ENCODE assay signal across 1 cellular context in the genomic region with DNA sequence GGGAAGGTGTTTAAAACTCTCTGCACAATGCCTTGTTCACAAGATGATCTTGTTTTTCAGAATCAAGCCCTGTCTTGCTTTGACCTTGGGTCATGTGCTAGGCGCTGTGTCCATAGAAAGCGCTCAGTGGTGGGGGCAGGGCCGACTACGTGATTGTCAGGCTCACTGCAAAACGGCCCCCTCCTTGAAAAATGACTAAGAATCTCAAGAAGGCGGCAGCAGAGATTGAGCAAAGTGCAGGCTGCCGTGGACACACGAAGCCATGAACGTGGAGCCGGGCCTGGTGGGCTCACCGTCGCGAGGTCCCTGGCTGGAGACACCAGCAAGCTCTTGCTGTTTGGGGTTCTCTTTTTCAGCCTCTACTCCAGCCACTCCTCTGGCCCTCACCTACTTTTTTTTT.
TF ChIP-seq lines count a peak whose summit lies in the region.

No MANE protein-coding gene starts in this region.

TF ChIP-seq in GM23338, 12 proteins besides CTCF, POLR2A, EP300 and RAD21 (continued from another document):
- TF ChIP-seq, protein P1, sequence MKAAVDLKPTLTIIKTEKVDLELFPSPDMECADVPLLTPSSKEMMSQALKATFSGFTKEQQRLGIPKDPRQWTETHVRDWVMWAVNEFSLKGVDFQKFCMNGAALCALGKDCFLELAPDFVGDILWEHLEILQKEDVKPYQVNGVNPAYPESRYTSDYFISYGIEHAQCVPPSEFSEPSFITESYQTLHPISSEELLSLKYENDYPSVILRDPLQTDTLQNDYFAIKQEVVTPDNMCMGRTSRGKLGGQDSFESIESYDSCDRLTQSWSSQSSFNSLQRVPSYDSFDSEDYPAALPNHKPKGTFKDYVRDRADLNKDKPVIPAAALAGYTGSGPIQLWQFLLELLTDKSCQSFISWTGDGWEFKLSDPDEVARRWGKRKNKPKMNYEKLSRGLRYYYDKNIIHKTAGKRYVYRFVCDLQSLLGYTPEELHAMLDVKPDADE (IDR thresholded peaks at IDR 0.05): no peak
- TF ChIP-seq, protein P2, sequence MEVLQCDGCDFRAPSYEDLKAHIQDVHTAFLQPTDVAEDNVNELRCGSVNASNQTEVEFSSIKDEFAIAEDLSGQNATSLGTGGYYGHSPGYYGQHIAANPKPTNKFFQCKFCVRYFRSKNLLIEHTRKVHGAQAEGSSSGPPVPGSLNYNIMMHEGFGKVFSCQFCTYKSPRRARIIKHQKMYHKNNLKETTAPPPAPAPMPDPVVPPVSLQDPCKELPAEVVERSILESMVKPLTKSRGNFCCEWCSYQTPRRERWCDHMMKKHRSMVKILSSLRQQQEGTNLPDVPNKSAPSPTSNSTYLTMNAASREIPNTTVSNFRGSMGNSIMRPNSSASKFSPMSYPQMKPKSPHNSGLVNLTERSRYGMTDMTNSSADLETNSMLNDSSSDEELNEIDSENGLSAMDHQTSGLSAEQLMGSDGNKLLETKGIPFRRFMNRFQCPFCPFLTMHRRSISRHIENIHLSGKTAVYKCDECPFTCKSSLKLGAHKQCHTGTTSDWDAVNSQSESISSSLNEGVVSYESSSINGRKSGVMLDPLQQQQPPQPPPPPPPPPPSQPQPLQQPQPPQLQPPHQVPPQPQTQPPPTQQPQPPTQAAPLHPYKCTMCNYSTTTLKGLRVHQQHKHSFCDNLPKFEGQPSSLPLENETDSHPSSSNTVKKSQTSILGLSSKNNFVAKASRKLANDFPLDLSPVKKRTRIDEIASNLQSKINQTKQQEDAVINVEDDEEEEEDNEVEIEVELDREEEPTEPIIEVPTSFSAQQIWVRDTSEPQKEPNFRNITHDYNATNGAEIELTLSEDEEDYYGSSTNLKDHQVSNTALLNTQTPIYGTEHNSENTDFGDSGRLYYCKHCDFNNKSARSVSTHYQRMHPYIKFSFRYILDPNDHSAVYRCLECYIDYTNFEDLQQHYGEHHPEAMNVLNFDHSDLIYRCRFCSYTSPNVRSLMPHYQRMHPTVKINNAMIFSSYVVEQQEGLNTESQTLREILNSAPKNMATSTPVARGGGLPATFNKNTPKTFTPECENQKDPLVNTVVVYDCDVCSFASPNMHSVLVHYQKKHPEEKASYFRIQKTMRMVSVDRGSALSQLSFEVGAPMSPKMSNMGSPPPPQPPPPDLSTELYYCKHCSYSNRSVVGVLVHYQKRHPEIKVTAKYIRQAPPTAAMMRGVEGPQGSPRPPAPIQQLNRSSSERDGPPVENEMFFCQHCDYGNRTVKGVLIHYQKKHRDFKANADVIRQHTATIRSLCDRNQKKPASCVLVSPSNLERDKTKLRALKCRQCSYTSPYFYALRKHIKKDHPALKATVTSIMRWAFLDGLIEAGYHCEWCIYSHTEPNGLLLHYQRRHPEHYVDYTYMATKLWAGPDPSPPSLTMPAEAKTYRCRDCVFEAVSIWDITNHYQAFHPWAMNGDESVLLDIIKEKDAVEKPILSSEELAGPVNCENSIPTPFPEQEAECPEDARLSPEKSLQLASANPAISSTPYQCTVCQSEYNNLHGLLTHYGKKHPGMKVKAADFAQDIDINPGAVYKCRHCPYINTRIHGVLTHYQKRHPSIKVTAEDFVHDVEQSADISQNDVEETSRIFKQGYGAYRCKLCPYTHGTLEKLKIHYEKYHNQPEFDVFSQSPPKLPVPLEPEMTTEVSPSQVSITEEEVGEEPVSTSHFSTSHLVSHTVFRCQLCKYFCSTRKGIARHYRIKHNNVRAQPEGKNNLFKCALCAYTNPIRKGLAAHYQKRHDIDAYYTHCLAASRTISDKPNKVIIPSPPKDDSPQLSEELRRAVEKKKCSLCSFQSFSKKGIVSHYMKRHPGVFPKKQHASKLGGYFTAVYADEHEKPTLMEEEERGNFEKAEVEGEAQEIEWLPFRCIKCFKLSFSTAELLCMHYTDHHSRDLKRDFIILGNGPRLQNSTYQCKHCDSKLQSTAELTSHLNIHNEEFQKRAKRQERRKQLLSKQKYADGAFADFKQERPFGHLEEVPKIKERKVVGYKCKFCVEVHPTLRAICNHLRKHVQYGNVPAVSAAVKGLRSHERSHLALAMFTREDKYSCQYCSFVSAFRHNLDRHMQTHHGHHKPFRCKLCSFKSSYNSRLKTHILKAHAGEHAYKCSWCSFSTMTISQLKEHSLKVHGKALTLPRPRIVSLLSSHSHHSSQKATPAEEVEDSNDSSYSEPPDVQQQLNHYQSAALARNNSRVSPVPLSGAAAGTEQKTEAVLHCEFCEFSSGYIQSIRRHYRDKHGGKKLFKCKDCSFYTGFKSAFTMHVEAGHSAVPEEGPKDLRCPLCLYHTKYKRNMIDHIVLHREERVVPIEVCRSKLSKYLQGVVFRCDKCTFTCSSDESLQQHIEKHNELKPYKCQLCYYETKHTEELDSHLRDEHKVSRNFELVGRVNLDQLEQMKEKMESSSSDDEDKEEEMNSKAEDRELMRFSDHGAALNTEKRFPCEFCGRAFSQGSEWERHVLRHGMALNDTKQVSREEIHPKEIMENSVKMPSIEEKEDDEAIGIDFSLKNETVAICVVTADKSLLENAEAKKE (CRISPR knock-in tag; IDR thresholded peaks at IDR 0.05): no peak
- TF ChIP-seq ZNF331 (CRISPR knock-in tag; IDR thresholded peaks at IDR 0.05; ENCODE audit: low read depth) (no peak), POLR2AphosphoS5 (IDR thresholded peaks at IDR 0.05; ENCODE audit: low read depth) (no peak), ZNF114 (CRISPR knock-in tag; IDR thresholded peaks at IDR 0.05) (no peak), STAT1 (IDR thresholded peaks at IDR 0.05; ENCODE audit: unreplicated experiment) (no peak), JUNB (IDR thresholded peaks at IDR 0.05; ENCODE audit: unreplicated experiment) (no peak), EZH2 (IDR thresholded peaks at IDR 0.05; ENCODE audit: low read depth, unreplicated experiment) (no peak)
TF ChIP-seq in GM23338: peak in this region for 0.
